10 cellular contexts compared by ENCODE assay signal in genomic region chr2:48529676-48530032, GRCh38. TPM values are rescaled to one million over a fixed set of nuclear protein-coding genes. Genes with fewer than 3 reads are reported as not detected.
DNase-seq lines count a peak whose midpoint lies in the region; ATAC-seq, FAIRE-seq and TF ChIP-seq lines count a peak whose summit lies in the region.
"Had no signal": no experiment of that assay in that cellular context is flagged by ENCODE, and none has a peak within 500 bp of the region (broad histone marks: within the 10 kb centered on the region; RNA-seq: fewer than 3 reads in every experiment).

No MANE protein-coding gene starts in this region.

- peak overlapping the region; percentile 55 for H3K4me3 ChIP-seq in BE2C (ENCODE audit: low read depth, low read length)
- H3K4me3 ChIP-seq in suprapubic skin = peak overlapping the region; percentile 85

- WGBS in suprapubic skin = 3% methylated on average over 15 of the region's 15 CpGs

- DNase-seq in BE2C (no peak), immature natural killer cell (no peak), suprapubic skin (ENCODE audit: low spot score in 2 of 2) (no peak), NCI-H1092 treated with DMSO at 0.1 percent for 48 hours (lab: John Stamatoyannopoulos, UW) (no peak), GM12892 (ENCODE audit: insufficient read length) (no peak)
- peak; percentile 18 for DNase-seq in activated naive CD4-positive, alpha-beta T cell treated with anti-CD3 and anti-CD28 coated beads, Interleukin-2, amount 50 U/mL, for 16 hours

- no peak for TF ChIP-seq CTCF in BE2C (IDR thresholded peaks at IDR 0.05; ENCODE audit: low read depth, low read length)
- TF ChIP-seq CTCF in suprapubic skin (IDR thresholded peaks at IDR 0.05) = no peak

- peak overlapping the region; percentile 79 for H3K27ac ChIP-seq in suprapubic skin

- H3K27ac Mint-ChIP-seq in immature natural killer cell = peak overlapping the region in 1 of 6 donors; percentile 58

- H3K4me1 Mint-ChIP-seq in immature natural killer cell = peaks cover 8 to 22% of the 10 kb centered on the region in 2 donors

- no peaks in the 10 kb centered on the region for H3K9me3 Mint-ChIP-seq in immature natural killer cell

- ATAC-seq in HG02759 (IDR thresholded peaks at IDR 0.05; ENCODE audit: unreplicated experiment) (peak; percentile 29), HG02678 (IDR thresholded peaks at IDR 0.05; ENCODE audit: unreplicated experiment) (no peak)

- peaks cover 0 to 3% (median 3%) of the 10 kb centered on the region in 3 donors for H3K27me3 Mint-ChIP-seq in immature natural killer cell (ENCODE audit: low read depth in 3 of 3)

- H3K36me3 Mint-ChIP-seq in immature natural killer cell = peaks cover 5 to 8% (median 7%) of the 10 kb centered on the region in 3 donors

- TF ChIP-seq EP300 in suprapubic skin (IDR thresholded peaks at IDR 0.05) = no peak

- H3K36me3 ChIP-seq in BE2C (no peaks in the 10 kb centered on the region), suprapubic skin (no peaks in the 10 kb centered on the region)

- no peak for FAIRE-seq in GM12892 (lab: Jason Lieb, UNC)
- FAIRE-seq: colon, GM18507 had no signal

- H3K9me3 ChIP-seq in BE2C (no peaks in the 10 kb centered on the region), suprapubic skin (no peaks in the 10 kb centered on the region)

- no peaks in the 10 kb centered on the region for H3K4me1 ChIP-seq in BE2C
- peaks cover 21% of the 10 kb centered on the region for H3K4me1 ChIP-seq in suprapubic skin

- H3K4me3 Mint-ChIP-seq in immature natural killer cell = peak overlapping the region; percentile 81 to 89 (median 87)

- H3K27me3 ChIP-seq in BE2C (no peaks in the 10 kb centered on the region), suprapubic skin (no peaks in the 10 kb centered on the region)

- TF ChIP-seq POLR2A in suprapubic skin (IDR thresholded peaks at IDR 0.05) = no peak
- no peak for TF ChIP-seq POLR2A in GM12892 (IDR thresholded peaks at IDR 0.05; ENCODE audit: low read depth, low read length)

RNA-seq across cellular contexts. Expression of gene STON1, which starts 0.3 kb away (rescaled TPM):
- polyA plus RNA-seq in BE2C (2012; ENCODE audit: insufficient read depth, insufficient read length, low read depth) = not detected
- polyA plus RNA-seq in immature natural killer cell = under 1 TPM in 1 of 3 donors, not detected in 2; 0.13 TPM
- total RNA-seq in suprapubic skin = 10 to 100 TPM in 1 of 4 donors, 1 to 10 TPM in 3; 3.6 to 11.2 (median 6.7) TPM
- 0.68 TPM for polyA plus RNA-seq in GM12892 (2012; ENCODE audit: missing spikeins)
